Comparison of ENCODE assay signal across 6 cellular contexts in the genomic region with DNA sequence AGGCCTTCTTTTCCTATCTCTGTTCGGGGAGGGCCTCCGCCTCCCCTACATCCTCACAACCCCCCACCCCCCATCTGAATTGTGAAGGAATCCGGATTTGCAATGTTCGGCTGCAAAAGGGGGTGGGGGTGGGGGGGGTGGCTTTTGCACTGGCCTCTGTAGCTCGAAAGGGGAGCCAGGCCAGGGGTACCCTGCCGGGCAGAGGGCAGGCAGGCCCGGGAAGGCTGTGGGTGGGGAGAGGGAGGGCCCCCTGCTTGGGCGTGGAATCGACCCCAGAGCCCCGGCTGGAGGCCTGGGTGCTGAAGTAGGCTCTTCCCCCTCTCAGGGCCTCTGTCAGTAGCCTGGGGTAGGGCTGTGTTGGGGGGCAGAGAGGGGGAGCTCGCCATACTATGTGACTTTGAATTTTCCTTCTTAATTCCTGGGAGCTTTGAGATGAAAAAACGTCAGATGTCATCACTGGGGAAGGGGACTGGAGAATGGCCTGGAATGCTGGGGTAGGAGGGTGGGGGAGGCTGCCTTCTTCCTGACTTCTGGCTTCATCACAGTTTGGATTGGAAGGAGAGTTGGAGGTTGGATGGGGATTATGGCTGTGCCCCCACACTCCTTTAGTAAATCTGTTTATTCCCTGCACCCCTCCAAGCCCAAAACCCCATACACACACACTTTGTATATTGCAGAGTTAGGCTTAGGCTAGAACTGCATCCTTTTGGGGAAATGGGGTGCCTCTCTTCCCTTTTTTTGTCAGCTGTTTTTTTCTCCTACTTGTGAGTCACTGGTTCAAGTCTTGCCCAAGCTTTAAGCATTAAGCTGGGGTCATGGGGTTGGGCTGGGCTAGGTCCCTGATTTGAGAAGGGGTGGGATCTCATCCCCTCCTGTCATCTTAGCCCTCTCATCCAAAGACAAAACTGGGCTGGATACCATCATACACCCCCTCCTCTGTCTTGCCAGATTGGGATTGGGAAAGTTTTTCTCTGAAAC. TPM values are rescaled to one million over a fixed set of nuclear protein-coding genes. Genes with fewer than 3 reads are reported as not detected.
DNase-seq lines count a peak whose midpoint lies in the region; TF ChIP-seq lines count a peak whose summit lies in the region.

No MANE protein-coding gene starts in this region.

- peaks cover 5% of the 10 kb centered on the region for H3K27me3 Mint-ChIP-seq in HFFc6 (ENCODE audit: insufficient read depth)

- no peaks in the 10 kb centered on the region for H3K9me3 Mint-ChIP-seq in HFFc6

- TF ChIP-seq CTCF in HFFc6 (IDR thresholded peaks at IDR 0.05) (no peak), cardiac fibroblast (IDR thresholded peaks at IDR 0.05; ENCODE audit: low read depth, low read length) (no peak)

- peaks cover 61% of the 10 kb centered on the region for H3K4me1 ChIP-seq in neuron (ENCODE audit: insufficient read depth, low read length)

- H3K27ac Mint-ChIP-seq in HFFc6: peak overlapping the region; percentile 84

- no peaks in the 10 kb centered on the region for H3K27me3 ChIP-seq in neuron (ENCODE audit: insufficient read depth, low read length)

- peaks cover 24% of the 10 kb centered on the region for H3K36me3 Mint-ChIP-seq in HFFc6 (ENCODE audit: low read depth)

- no peaks in the 10 kb centered on the region for H3K9me3 ChIP-seq in neuron (ENCODE audit: low read length)

- H3K36me3 ChIP-seq in neuron (ENCODE audit: insufficient read depth, low read length): peaks cover 2% of the 10 kb centered on the region

- peak overlapping the region; percentile 87 to 88 for H3K4me3 ChIP-seq in cardiac fibroblast (replicated peaks in 1 of 2; ENCODE audit: low read depth in 2 of 2, low read length in 2 of 2)
- H3K4me3 ChIP-seq in neuron (ENCODE audit: low read length): peak overlapping the region; percentile 93

- peak overlapping the region; percentile 96 for H3K4me3 Mint-ChIP-seq in HFFc6

- peaks cover 64% of the 10 kb centered on the region for H3K4me1 Mint-ChIP-seq in HFFc6 (ENCODE audit: low read depth)

- H2AFZ ChIP-seq in neuron (ENCODE audit: low read depth, low read length): no peak overlapping the region

- DNase-seq in HFFc6 (peak; percentile 57), cardiac fibroblast (ENCODE audit: low read depth in 2 of 2) (peak; percentile 67 to 72), UCSD-AML1 (lab: John Stamatoyannopoulos, UW; ENCODE audit: unreplicated experiment) (no peak), SHP77 treated with DMSO at 0.1 percent for 48 hours (lab: John Stamatoyannopoulos, UW) (no peak)
- no peak for DNase-seq in activated CD4-positive, alpha-beta T cell treated with anti-CD3 and anti-CD28 coated beads for 1 hour

RNA-seq across cellular contexts. Expression of a gene that starts 1.3 kb away (rescaled TPM):
- 100 to 1,000 TPM; 187 to 332 (median 201) TPM for total RNA-seq in HFFc6 (2021; fragmentation: NEBNext Ultra II Directional; extraction: Animal tissue kit (Norgen Biotek cat#: 25700))

RNA-seq across cellular contexts. Expression of a gene that starts 17.8 kb away (rescaled TPM):
- not detected for total RNA-seq in HFFc6 (2021; fragmentation: NEBNext Ultra II Directional; extraction: Animal tissue kit (Norgen Biotek cat#: 25700))

RNA-seq across cellular contexts. Expression of a gene that starts 18.4 kb away (rescaled TPM):
- 100 to 1,000 TPM in 1 of 6 experiments, 10 to 100 TPM in 5; 83.7 to 102 (median 93.5) TPM for total RNA-seq in HFFc6 (2021; fragmentation: NEBNext Ultra II Directional; extraction: Animal tissue kit (Norgen Biotek cat#: 25700))

RNA-seq across cellular contexts. Expression of a gene that starts 40.7 kb away (rescaled TPM):
- total RNA-seq in HFFc6 (2021; fragmentation: NEBNext Ultra II Directional; extraction: Animal tissue kit (Norgen Biotek cat#: 25700)): 10 to 100 TPM; 37.9 to 48.1 (median 44.8) TPM

RNA-seq across cellular contexts. Expression of a gene that starts 51.0 kb away (rescaled TPM):
- 10 to 100 TPM; 13.0 to 22.1 (median 20.7) TPM for total RNA-seq in HFFc6 (2021; fragmentation: NEBNext Ultra II Directional; extraction: Animal tissue kit (Norgen Biotek cat#: 25700))

Comparison
In these comparisons a context has a peak if more than half of its experiments do, and no peak if none do; other contexts are left out.
1. DNase-seq: peak in HFFc6 (single experiment) and cardiac fibroblast (2 of 2); none in UCSD-AML1 (single experiment), activated CD4-positive, alpha-beta T cell treated with anti-CD3 and anti-CD28 coated beads for 1 hour (single experiment) and SHP77 treated with DMSO at 0.1 percent for 48 hours (single experiment).